ENCODE assay signal across 15 cellular contexts in genomic region chr3:62110801-62111200, GRCh38.
DNase-seq lines count a peak whose midpoint lies in the region; TF ChIP-seq lines count a peak whose summit lies in the region.
"Had no signal": no experiment of that assay in that cellular context is flagged by ENCODE, and none has a peak within 500 bp of the region (broad histone marks: within the 10 kb centered on the region; RNA-seq: fewer than 3 reads in every experiment).

No MANE protein-coding gene starts in this region.

- no peaks in the 10 kb centered on the region for H3K79me2 ChIP-seq in osteoblast (ENCODE audit: insufficient read depth, low read length)

- H3K4me2 ChIP-seq in osteoblast (ENCODE audit: insufficient read depth, low read length) = no peak overlapping the region

- no peak overlapping the region for H3K27ac ChIP-seq in osteoblast (ENCODE audit: low read depth, low read length)
- H3K27ac ChIP-seq in tibial artery = no peak overlapping the region
- H3K27ac ChIP-seq: C4-2B had no signal

- no peak overlapping the region for H2AFZ ChIP-seq in osteoblast (ENCODE audit: low read length)

- no peak for TF ChIP-seq CTCF in fibroblast of pulmonary artery (IDR thresholded peaks at IDR 0.05; ENCODE audit: low read length, missing control alignments)
- TF ChIP-seq CTCF in osteoblast (IDR thresholded peaks at IDR 0.05; ENCODE audit: extremely low read depth, low read depth, low read length) = no peak
- TF ChIP-seq CTCF in tibial artery (IDR thresholded peaks at IDR 0.05) = no peak

- H3K9me3 ChIP-seq in osteoblast (ENCODE audit: low read depth, low read length) (no peaks in the 10 kb centered on the region), tibial artery (no peaks in the 10 kb centered on the region)
- H3K9me3 ChIP-seq: BE2C had no signal

- peak; percentile 16 for DNase-seq in GM03348 (ENCODE audit: low spot score)
- peak; percentile 29 for DNase-seq in astrocyte of the hippocampus (ENCODE audit: low read depth, low spot score)
- DNase-seq in fibroblast of pulmonary artery (ENCODE audit: low read depth) = peak; percentile 66
- DNase-seq in osteoblast (ENCODE audit: insufficient read length, low spot score, missing footprints) = peak; percentile 42
- no peak for DNase-seq in NCI-H1048 (lab: John Stamatoyannopoulos, UW)
- DNase-seq in activated CD4-positive, alpha-beta T cell treated with anti-CD3 and anti-CD28 coated beads for 48 hours = no peak
- DNase-seq in tibial artery = no peak
- DNase-seq: BE2C; CD4-positive, alpha-beta memory T cell; DMS153; DND-41; GDM1; HCEC 1CT; HFFc6 had no signal

- H3K4me1 ChIP-seq in osteoblast (ENCODE audit: insufficient read depth, low read length) (peaks cover 8% of the 10 kb centered on the region), tibial artery (peaks cover 0 to 19% (median 2%) of the 10 kb centered on the region in 4 donors)
- H3K4me1 ChIP-seq: BE2C had no signal

- H3K4me3 ChIP-seq in fibroblast of pulmonary artery (replicated peaks; ENCODE audit: low read depth, low read length) (no peak overlapping the region), osteoblast (ENCODE audit: insufficient read depth, low read length) (no peak overlapping the region), tibial artery (no peak overlapping the region)

- intact Hi-C loops in tibial artery (cut with DNase I; ENCODE audit: low total_unique reads) = no loop called here

- H4K20me1 ChIP-seq in osteoblast (ENCODE audit: insufficient read depth, low read length) = no peaks in the 10 kb centered on the region

- H3K27me3 ChIP-seq in osteoblast (ENCODE audit: insufficient read depth, low read length) (no peaks in the 10 kb centered on the region), tibial artery (no peaks in the 10 kb centered on the region)
- H3K27me3 ChIP-seq: BE2C had no signal

- H3K36me3 ChIP-seq in osteoblast (ENCODE audit: insufficient read depth, low read length) (no peaks in the 10 kb centered on the region), tibial artery (no peaks in the 10 kb centered on the region)
- H3K36me3 ChIP-seq: BE2C had no signal

Comparison
In these comparisons a context has a peak if more than half of its experiments do, and no peak if none do; other contexts are left out.
1. DNase-seq: peak in GM03348 (single experiment), astrocyte of the hippocampus (single experiment), fibroblast of pulmonary artery (single experiment) and osteoblast (single experiment); none in NCI-H1048 (single experiment), activated CD4-positive, alpha-beta T cell treated with anti-CD3 and anti-CD28 coated beads for 48 hours (single experiment) and tibial artery (0 of 2).